In genomic region chr4:1814453-1814852, GRCh38 we compare ENCODE assay signal across 1 cellular context.
A peak's percentile ranks its signal among the peaks of the same experiment; 100 is the strongest.
TF ChIP-seq lines count a peak whose summit lies in the region.

No MANE protein-coding gene starts in this region.

TF ChIP-seq in HepG2, 621 proteins besides CTCF, POLR2A, EP300 and RAD21:
- no peak for TF ChIP-seq CENPX (CRISPR knock-in tag; IDR thresholded peaks at IDR 0.05)
- peak; percentile 31 for TF ChIP-seq AGO2 (optimal IDR thresholded peaks at IDR 0.05; ENCODE audit: low read depth, low read length)
- TF ChIP-seq, protein P1, sequence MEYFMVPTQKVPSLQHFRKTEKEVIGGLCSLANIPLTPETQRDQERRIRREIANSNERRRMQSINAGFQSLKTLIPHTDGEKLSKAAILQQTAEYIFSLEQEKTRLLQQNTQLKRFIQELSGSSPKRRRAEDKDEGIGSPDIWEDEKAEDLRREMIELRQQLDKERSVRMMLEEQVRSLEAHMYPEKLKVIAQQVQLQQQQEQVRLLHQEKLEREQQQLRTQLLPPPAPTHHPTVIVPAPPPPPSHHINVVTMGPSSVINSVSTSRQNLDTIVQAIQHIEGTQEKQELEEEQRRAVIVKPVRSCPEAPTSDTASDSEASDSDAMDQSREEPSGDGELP (IDR thresholded peaks at IDR 0.05; ENCODE audit: borderline replicate concordance, low read depth) = no peak
- no peak for TF ChIP-seq ZNF224 (CRISPR knock-in tag; IDR thresholded peaks at IDR 0.05)
- TF ChIP-seq ZNF326 (CRISPR knock-in tag; IDR thresholded peaks at IDR 0.05; ENCODE audit: borderline replicate concordance) = no peak
